In genomic region chr3:131435000-131435399, GRCh38 we compare ENCODE assay signal across 1 cellular context.
A peak's percentile ranks its signal among the peaks of the same experiment; 100 is the strongest.
TF ChIP-seq lines count a peak whose summit lies in the region.

No MANE protein-coding gene starts in this region.

TF ChIP-seq in HEK293, 187 proteins besides CTCF, POLR2A, EP300 and RAD21 (continued from another document):
- TF ChIP-seq PRDM4 (tag by site-specific recombination; IDR thresholded peaks at IDR 0.05) (no peak), ZBTB1 (tag by site-specific recombination; IDR thresholded peaks at IDR 0.05) (no peak), REST (tag by site-specific recombination; IDR thresholded peaks at IDR 0.05) (peak; percentile 70)
TF ChIP-seq in HEK293: peak in this region for 1.
